Comparison of ENCODE assay signal across 4 cellular contexts in genomic region chr5:65739162-65739561, GRCh38.
TF ChIP-seq lines count a peak whose summit lies in the region.

No MANE protein-coding gene starts in this region.

TF ChIP-seq in SK-N-SH treated with all-trans-retinoic acid at 6 μM for 48 hours, 23 proteins besides CTCF, POLR2A, EP300 and RAD21:
- TF ChIP-seq ESRRG (CRISPR knock-in tag; IDR thresholded peaks at IDR 0.05) (no peak), GLIS3 (CRISPR knock-in tag; IDR thresholded peaks at IDR 0.05) (no peak), RARB (CRISPR knock-in tag; IDR thresholded peaks at IDR 0.05) (no peak), ZNF8 (CRISPR knock-in tag; IDR thresholded peaks at IDR 0.05) (peak; percentile 39; the same call in 1 of the 2 replicates)

TF ChIP-seq in SK-N-SH, 30 proteins besides CTCF, POLR2A, EP300 and RAD21:
- no peak for TF ChIP-seq JUND (IDR thresholded peaks at IDR 0.05)
- no peak for TF ChIP-seq FOXJ3 (CRISPR knock-in tag; IDR thresholded peaks at IDR 0.05)

TF ChIP-seq in HEK293, 187 proteins besides CTCF, POLR2A, EP300 and RAD21:
- TF ChIP-seq SETDB1 (IDR thresholded peaks at IDR 0.05; ENCODE audit: insufficient read length, low read length) (no peak), ZNF146 (tag by site-specific recombination; IDR thresholded peaks at IDR 0.05) (peak; percentile 84), ZBTB48 (tag by site-specific recombination; IDR thresholded peaks at IDR 0.05) (no peak), ZBTB20 (tag by site-specific recombination; IDR thresholded peaks at IDR 0.05) (no peak), ZNF580 (tag by site-specific recombination; IDR thresholded peaks at IDR 0.05) (peak; percentile 65), PRDM2 (tag by site-specific recombination; IDR thresholded peaks at IDR 0.05; ENCODE audit: borderline replicate concordance) (no peak), ZNF660 (tag by site-specific recombination; IDR thresholded peaks at IDR 0.05) (no peak), ZSCAN16 (tag by site-specific recombination; IDR thresholded peaks at IDR 0.05) (no peak), ZNF132 (tag by site-specific recombination; IDR thresholded peaks at IDR 0.05; ENCODE audit: borderline replicate concordance) (no peak), ZNF366 (tag by site-specific recombination; conservative IDR thresholded peaks at IDR 0.05) (no peak)

TF ChIP-seq in K562, 482 proteins besides CTCF, POLR2A, EP300 and RAD21:
- TF ChIP-seq CXXC5 (CRISPR knock-in tag; IDR thresholded peaks at IDR 0.05) (no peak), ARID2 (IDR thresholded peaks at IDR 0.05) (no peak), ZNF766 (CRISPR knock-in tag; conservative IDR thresholded peaks at IDR 0.05) (no peak), ZNF696 (CRISPR knock-in tag; conservative IDR thresholded peaks at IDR 0.05) (no peak), RBFOX2 (IDR thresholded peaks at IDR 0.05; ENCODE audit: low read depth, low read length) (no peak), ZNF146 (CRISPR knock-in tag; IDR thresholded peaks at IDR 0.05; ENCODE audit: unreplicated experiment) (peak; percentile 57), GATA2 (CRISPR knock-in tag; IDR thresholded peaks at IDR 0.05) (no peak), L3MBTL2 (IDR thresholded peaks at IDR 0.05) (no peak), RBM25 (IDR thresholded peaks at IDR 0.05; ENCODE audit: low read depth, low read length, severe bottlenecking) (peak; percentile 61), MAX (CRISPR knock-in tag; IDR thresholded peaks at IDR 0.05) (no peak)
TF ChIP-seq in K562: peak in this region for 2.
